Comparison of ENCODE assay signal across 8 cellular contexts in genomic region chr13:100235311-100235901, GRCh38.
DNase-seq lines count a peak whose midpoint lies in the region; ATAC-seq, FAIRE-seq and TF ChIP-seq lines count a peak whose summit lies in the region.

No MANE protein-coding gene starts in this region.

- DNase-seq in NCI-H1417 treated with DMSO at 0.1 percent for 48 hours (lab: John Stamatoyannopoulos, UW) (peak; percentile 56), germinal center (ENCODE audit: low spot score) (peak; percentile 7), smooth muscle cell of the brain vasculature (ENCODE audit: low read depth, low spot score) (peak; percentile 55), activated gamma-delta T cell treated with Interleukin-2 at 50 U/mL for 16 hours (no peak)
- DNase-seq in activated T-cell treated with anti-CD3 and anti-CD28 coated beads, Interleukin-2, amount 50 U/mL, for 1 hour: no peak

- TF ChIP-seq CTCF in C4-2B (conservative IDR thresholded peaks at IDR 0.05): peak; percentile 75

- ATAC-seq in GM18909 (IDR thresholded peaks at IDR 0.05; ENCODE audit: poor library complexity, unreplicated experiment): peak; percentile 55

- no peak overlapping the region for H3K27ac ChIP-seq in C4-2B

- peak; percentile 92 for FAIRE-seq in TTC549 (lab: Jason Lieb, UNC)

Comparison
In these comparisons a context has a peak if more than half of its experiments do, and no peak if none do; other contexts are left out.
1. DNase-seq: peak in NCI-H1417 treated with DMSO at 0.1 percent for 48 hours (single experiment), germinal center (single experiment) and smooth muscle cell of the brain vasculature (single experiment); none in activated gamma-delta T cell treated with Interleukin-2 at 50 U/mL for 16 hours (single experiment) and activated T-cell treated with anti-CD3 and anti-CD28 coated beads, Interleukin-2, amount 50 U/mL, for 1 hour (single experiment).